In genomic region chr3:72375237-72376154, GRCh38 we compare ENCODE assay signal across 9 cellular contexts.
DNase-seq lines count a peak whose midpoint lies in the region; ATAC-seq and TF ChIP-seq lines count a peak whose summit lies in the region.
"Had no signal": no experiment of that assay in that cellular context is flagged by ENCODE, and none has a peak within 500 bp of the region (broad histone marks: within the 10 kb centered on the region; RNA-seq: fewer than 3 reads in every experiment).

No MANE protein-coding gene starts in this region.

- H3K27me3 ChIP-seq in hepatocyte, result no peaks in the 10 kb centered on the region

- H3K4me3 ChIP-seq in lower leg skin (ENCODE audit: low read depth, poor library complexity, severe bottlenecking) (no peak overlapping the region), hepatocyte (no peak overlapping the region)

- H4K20me1 ChIP-seq in hepatocyte (ENCODE audit: insufficient read depth, poor library complexity, severe bottlenecking), result peaks cover 36% of the 10 kb centered on the region

- ATAC-seq in GM18867 (IDR thresholded peaks at IDR 0.05; ENCODE audit: unreplicated experiment), result peak; percentile 56
- peak; percentile 74 for ATAC-seq in HG03432 (IDR thresholded peaks at IDR 0.05; ENCODE audit: unreplicated experiment)

- no peak overlapping the region for H3K4me2 ChIP-seq in hepatocyte

- H3K9me3 ChIP-seq in hepatocyte (ENCODE audit: low read depth), result no peaks in the 10 kb centered on the region

- intact Hi-C loops in lower leg skin (cut with DNase I; ENCODE audit: low total_unique reads), result no loop called here

- TF ChIP-seq CTCF in lower leg skin (IDR thresholded peaks at IDR 0.05) (no peak), hepatocyte (IDR thresholded peaks at IDR 0.05; ENCODE audit: poor library complexity) (no peak)

- H2AFZ ChIP-seq in hepatocyte, result no peak overlapping the region

- H3K9me2 ChIP-seq in hepatocyte (replicated peaks; ENCODE audit: insufficient read depth), result no peaks in the 10 kb centered on the region

- TF ChIP-seq POLR2A in lower leg skin (IDR thresholded peaks at IDR 0.05), result no peak

- H3K27ac ChIP-seq in hepatocyte, result no peak overlapping the region

- no peaks in the 10 kb centered on the region for H3K4me1 ChIP-seq in hepatocyte (ENCODE audit: insufficient read depth)

- no peaks in the 10 kb centered on the region for H3K36me3 ChIP-seq in hepatocyte (replicated peaks; ENCODE audit: insufficient read depth, low read depth)

- WGBS in lower leg skin, 2 donors, result 61% methylated on average over 10 of the region's 10 CpGs
- WGBS in hepatocyte (ENCODE audit: low lambda C conversion rate, missing lambda C conversion rate), result 88% methylated on average over 10 of the region's 10 CpGs

- peaks cover 42% of the 10 kb centered on the region for H3K79me2 ChIP-seq in hepatocyte

- peak; percentile 49 to 51 for DNase-seq in activated T-cell treated with anti-CD3 and anti-CD28 coated beads, Interleukin-2, amount 50 U/mL, for 48 hours
- peak; percentile 17 to 43 for DNase-seq in stimulated activated CD4-positive, alpha-beta T cell treated with anti-CD3 and anti-CD28 coated beads, Interleukin-1b, Interleukin-23, amount 100 ng/mL, for 4 hours (ENCODE audit: low read depth in 2 of 2)
- DNase-seq in lower leg skin (ENCODE audit: low spot score in 2 of 2), result no peak
- DNase-seq in hepatocyte (ENCODE audit: low spot score), result no peak
- no peak for DNase-seq in 8988T
- no peak for DNase-seq in SK-N-DZ (ENCODE audit: low spot score)
- DNase-seq: NCI-H526 treated with DMSO at 0.1 percent for 48 hours had no signal

Comparison
In these comparisons a context has a peak if more than half of its experiments do, and no peak if none do; other contexts are left out.
1. DNase-seq: peak in activated T-cell treated with anti-CD3 and anti-CD28 coated beads, Interleukin-2, amount 50 U/mL, for 48 hours (2 of 2) and stimulated activated CD4-positive, alpha-beta T cell treated with anti-CD3 and anti-CD28 coated beads, Interleukin-1b, Interleukin-23, amount 100 ng/mL, for 4 hours (2 of 2); none in lower leg skin (0 of 2), hepatocyte (single experiment), 8988T (single experiment) and SK-N-DZ (single experiment).